In genomic region chr3:171383206-171384018, GRCh38 we compare ENCODE assay signal across 9 cellular contexts.
A peak's percentile ranks its signal among the peaks of the same experiment; 100 is the strongest.
DNase-seq lines count a peak whose midpoint lies in the region; ATAC-seq, FAIRE-seq and TF ChIP-seq lines count a peak whose summit lies in the region.
"Had no signal": no experiment of that assay in that cellular context is flagged by ENCODE, and none has a peak within 500 bp of the region (broad histone marks: within the 10 kb centered on the region; RNA-seq: fewer than 3 reads in every experiment).

No MANE protein-coding gene starts in this region.

- peaks cover 25% of the 10 kb centered on the region for H3K79me2 ChIP-seq in K562 (ENCODE audit: control insufficient read depth, insufficient read depth, low read length)

- no peaks in the 10 kb centered on the region for H3K4me1 ChIP-seq in K562 (replicated peaks in 1 of 2; ENCODE audit: control insufficient read depth in 2 of 2, insufficient read depth in 2 of 2, low read length in 2 of 2)
- H3K4me1 ChIP-seq: prostate gland had no signal

- ATAC-seq in CD4-positive, alpha-beta T cell (ENCODE audit: poor library complexity) = no peak
- ATAC-seq in HG02610 (IDR thresholded peaks at IDR 0.05; ENCODE audit: unreplicated experiment) (peak; percentile 87), K562 (no peak)

- POLR2A ChIA-PET in CD4-positive, alpha-beta T cell (lab: Charles Lee) = no interaction called here
- POLR2A ChIA-PET in K562 (lab: Yijun Ruan, JAX) = interaction anchor here (0.6 kb wide), 3 partner anchors 10 to 44 kb away, joined by 3 to 4 read pairs (median 4); no protein-coding TSS in a partner anchor

- H3K27ac Mint-ChIP-seq in CD4-positive, alpha-beta T cell = peak overlapping the region; percentile 28

- intact Hi-C loops in CD4-positive, alpha-beta T cell (cut with DNase I, micrococcal nuclease) = no loop called here
- intact Hi-C loops in K562 (cut with micrococcal nuclease) = no loop called here

- no peaks in the 10 kb centered on the region for H3K9me3 ChIP-seq in CD4-positive, alpha-beta T cell (ENCODE audit: control insufficient read depth, low read length)
- no peaks in the 10 kb centered on the region for H3K9me3 ChIP-seq in K562 (replicated peaks; ENCODE audit: control insufficient read depth, insufficient read depth, low read depth, low read length)
- H3K9me3 ChIP-seq: prostate gland had no signal

- FAIRE-seq in K562 (lab: Jason Lieb, UNC) = peak; percentile 51

- peaks cover 79% of the 10 kb centered on the region for H3K4me1 Mint-ChIP-seq in CD4-positive, alpha-beta T cell (ENCODE audit: low read depth)

- in situ Hi-C loops in K562 (cut with MboI) = no loop called here

- TF ChIP-seq EP300 in K562 (IDR thresholded peaks at IDR 0.05; ENCODE audit: low read length) = no peak

- TF ChIP-seq CTCF in CD4-positive, alpha-beta T cell (IDR thresholded peaks at IDR 0.05) = no peak
- no peak for TF ChIP-seq CTCF in K562 (IDR thresholded peaks at IDR 0.05 in 2 of 3, conservative IDR thresholded peaks at IDR 0.05 in 1 of 3; ENCODE audit: insufficient read depth in 2 of 3, low read depth in 1 of 3, low read length in 3 of 3)

- H4K20me1 ChIP-seq in K562 (replicated peaks; ENCODE audit: control insufficient read depth, insufficient read depth, low read length) = peaks cover 11% of the 10 kb centered on the region

- no peaks in the 10 kb centered on the region for H3K27me3 Mint-ChIP-seq in CD4-positive, alpha-beta T cell

- no peak overlapping the region for H3K4me3 ChIP-seq in K562
- H3K4me3 ChIP-seq: prostate gland had no signal

- H3K36me3 ChIP-seq in K562 (ENCODE audit: control insufficient read depth, insufficient read depth, low read length) = no peaks in the 10 kb centered on the region
- H3K36me3 ChIP-seq: prostate gland had no signal

- CTCF ChIA-PET in CD4-positive, alpha-beta T cell (lab: Charles Lee) = no interaction called here
- CTCF ChIA-PET in K562 (lab: Yijun Ruan, JAX; ENCODE audit: low intra/inter-chr PET ratio) = no interaction called here

- H3K36me3 Mint-ChIP-seq in CD4-positive, alpha-beta T cell (ENCODE audit: low read depth) = no peaks in the 10 kb centered on the region

- H3K27ac ChIP-seq in CD4-positive, alpha-beta T cell (ENCODE audit: low read depth, low read length) = no peak overlapping the region
- no peak overlapping the region for H3K27ac ChIP-seq in K562 (ENCODE audit: extremely low read depth, low read depth, low read length)
- H3K27ac ChIP-seq: prostate gland had no signal

- no peak overlapping the region for H3K4me3 Mint-ChIP-seq in CD4-positive, alpha-beta T cell

- TF ChIP-seq POLR2A in K562 (conservative IDR thresholded peaks at IDR 0.05) = no peak

- H3K4me2 ChIP-seq in K562 (ENCODE audit: insufficient read depth, low read length) = no peak overlapping the region

- no peaks in the 10 kb centered on the region for H3K9me1 ChIP-seq in K562 (ENCODE audit: control insufficient read depth, insufficient read depth, low read length)

- TF ChIP-seq RAD21 in K562 (CRISPR knock-in tag; conservative IDR thresholded peaks at IDR 0.05 in 1 of 2, IDR thresholded peaks at IDR 0.05 in 1 of 2) = no peak

- DNase-seq in CD4-positive, alpha-beta T cell = no peak
- DNase-seq in K562 (ENCODE audit: extremely low read depth in 1 of 4, low spot score in 3 of 4) (no peak), medulla oblongata (ENCODE audit: extremely low spot score) (peak; percentile 69), NCI-H1436 treated with DMSO at 0.1 percent for 48 hours (lab: John Stamatoyannopoulos, UW) (no peak), ecto neural progenitor cell (ENCODE audit: low spot score) (no peak), GOT3 (lab: John Stamatoyannopoulos, UW) (no peak), NCI-H2196 treated with DMSO at 0.1 percent for 48 hours (lab: John Stamatoyannopoulos, UW; ENCODE audit: unreplicated experiment) (no peak)

- no peaks in the 10 kb centered on the region for H3K9me3 Mint-ChIP-seq in CD4-positive, alpha-beta T cell

- no peak overlapping the region for H2AFZ ChIP-seq in K562 (ENCODE audit: low read depth, low read length)

- BruUV-seq in K562 (replicated peaks; lab: Mats Ljungman, UMichigan) = no TSS peak

- H3K9ac ChIP-seq in K562 (ENCODE audit: insufficient read depth in 1 of 2, low read depth in 2 of 2, low read length in 2 of 2) = no peak overlapping the region

- WGBS in K562 (ENCODE audit: insufficient coverage, low coverage, missing lambda C conversion rate) = 39% methylated on average over 5 of the region's 5 CpGs

- H3K27me3 ChIP-seq in CD4-positive, alpha-beta T cell (ENCODE audit: control insufficient read depth, insufficient read depth, low read length) = no peaks in the 10 kb centered on the region
- H3K27me3 ChIP-seq in K562 (ENCODE audit: control insufficient read depth in 2 of 2, insufficient read depth in 2 of 2, low read length in 2 of 2) = no peaks in the 10 kb centered on the region

TF ChIP-seq in K562, 482 proteins besides CTCF, POLR2A, EP300 and RAD21 (continues in another document):
- TF ChIP-seq SLC30A9 (CRISPR knock-in tag; IDR thresholded peaks at IDR 0.05) = no peak
- no peak for TF ChIP-seq ESRRA (IDR thresholded peaks at IDR 0.05; ENCODE audit: borderline replicate concordance, low read depth)
- TF ChIP-seq THRAP3 (IDR thresholded peaks at IDR 0.05; ENCODE audit: borderline replicate concordance) = no peak
- no peak for TF ChIP-seq KAT2B (IDR thresholded peaks at IDR 0.05; ENCODE audit: low read depth, low read length)
- no peak for TF ChIP-seq MAFG (tag; conservative IDR thresholded peaks at IDR 0.05)
- TF ChIP-seq ETV6 (IDR thresholded peaks at IDR 0.05; ENCODE audit: borderline replicate concordance in 1 of 2, low read depth in 2 of 2, low read length in 1 of 2) = no peak
- TF ChIP-seq ETV6 (CRISPR knock-in tag; IDR thresholded peaks at IDR 0.05; ENCODE audit: borderline replicate concordance) = no peak
- TF ChIP-seq NFATC3 (IDR thresholded peaks at IDR 0.05) = no peak
- no peak for TF ChIP-seq SAP30 (IDR thresholded peaks at IDR 0.05; ENCODE audit: borderline replicate concordance, insufficient read depth, low read depth, low read length, poor library complexity, severe bottlenecking)
- no peak for TF ChIP-seq PML (IDR thresholded peaks at IDR 0.05; ENCODE audit: low read length)
- no peak for TF ChIP-seq SIRT6 (IDR thresholded peaks at IDR 0.05; ENCODE audit: low read depth, low read length)
- TF ChIP-seq TBL1XR1 (IDR thresholded peaks at IDR 0.05; ENCODE audit: low read length in 2 of 2) = no peak
- TF ChIP-seq CUX1 (CRISPR knock-in tag; IDR thresholded peaks at IDR 0.05) = no peak
